In the genomic region with DNA sequence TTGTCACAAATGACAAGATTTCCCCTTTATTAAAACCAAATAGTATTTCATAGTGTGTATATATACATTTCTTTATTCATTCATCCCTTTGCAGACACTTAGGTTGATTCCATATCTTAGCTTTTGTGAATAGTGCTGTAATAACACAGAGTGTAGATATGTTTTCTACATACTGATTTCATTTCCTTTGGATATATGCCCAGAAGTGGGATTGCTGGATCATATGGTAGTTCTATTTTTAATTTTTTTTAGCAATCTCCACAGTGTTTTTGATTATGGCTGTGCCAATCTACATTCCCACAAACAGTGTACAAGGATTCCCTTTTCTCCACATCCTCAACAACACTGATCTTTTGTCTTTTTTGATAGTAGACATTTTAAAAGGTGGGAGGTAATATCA, we compare ENCODE assay signal across 16 cellular contexts.
"Had no signal": no experiment of that assay in that cellular context is flagged by ENCODE, and none has a peak within 500 bp of the region (broad histone marks: within the 10 kb centered on the region; RNA-seq: fewer than 3 reads in every experiment).

No MANE protein-coding gene starts in this region.

- H3K36me3 Mint-ChIP-seq: activated naive CD4-positive, alpha-beta T cell treated with anti-CD3 and anti-CD28 coated beads, Interleukin-2, amount 50 U/mL, for 72 hours had no signal

- H3K9me3 ChIP-seq: breast epithelium, right atrium auricular region, testis, uterus had no signal

- H3K4me3 Mint-ChIP-seq: activated T-cell treated with anti-CD3 and anti-CD28 coated beads, Interleukin-2, amount 50 U/mL, for 24 hours; neural crest cell; stimulated activated naive CD8-positive, alpha-beta T cell treated with anti-CD3 and anti-CD28 coated beads, Interleukin-15, amount 100 ng/mL, for 72 hours had no signal

- H3K27me3 ChIP-seq: breast epithelium, right atrium auricular region, testis, uterus had no signal

- H3K27ac Mint-ChIP-seq: activated naive CD4-positive, alpha-beta T cell treated with anti-CD3 and anti-CD28 coated beads, Interleukin-2, amount 50 U/mL, for 72 hours; activated T-cell treated with anti-CD3 and anti-CD28 coated beads, Interleukin-2, amount 50 U/mL, for 24 hours; stimulated activated naive CD8-positive, alpha-beta T cell treated with anti-CD3 and anti-CD28 coated beads, Interleukin-15, amount 100 ng/mL, for 72 hours had no signal

- H3K27ac ChIP-seq: breast epithelium, parathyroid adenoma, right atrium auricular region, skin epidermis, testis, uterus had no signal

- H3K4me3 ChIP-seq: breast epithelium, right atrium auricular region, skin epidermis, testis, uterus had no signal

- H3K4me1 Mint-ChIP-seq: neural crest cell; stimulated activated naive CD8-positive, alpha-beta T cell treated with anti-CD3 and anti-CD28 coated beads, Interleukin-15, amount 100 ng/mL, for 72 hours had no signal

- DNase-seq: activated CD4-positive, alpha-beta T cell treated with anti-CD3 and anti-CD28 coated beads, Interleukin-2, amount 50 U/mL, for 1 hour; activated effector memory CD4-positive, alpha-beta T cell treated with anti-CD3 and anti-CD28 coated beads, Interleukin-2, amount 50 U/mL, for 16 hours; activated T-cell treated with anti-CD3 and anti-CD28 coated beads, Interleukin-2, amount 50 U/mL, for 24 hours; amygdala; head of caudate nucleus; mesendoderm; stimulated activated CD4-positive, alpha-beta T cell treated with anti-CD3 and anti-CD28 coated beads, Interleukin-4, amount 100 ng/mL, for 4 hours; stimulated activated naive CD8-positive, alpha-beta T cell treated with anti-CD3 and anti-CD28 coated beads, Interleukin-15, amount 100 ng/mL, for 72 hours; testis; uterus had no signal

- H3K4me1 ChIP-seq: breast epithelium, parathyroid adenoma, testis had no signal

- ATAC-seq: activated naive CD4-positive, alpha-beta T cell treated with anti-CD3 and anti-CD28 coated beads, Interleukin-2, amount 50 U/mL, for 72 hours; stimulated activated naive CD8-positive, alpha-beta T cell treated with anti-CD3 and anti-CD28 coated beads, Interleukin-15, amount 100 ng/mL, for 72 hours had no signal

- H3K36me3 ChIP-seq: breast epithelium, right atrium auricular region, uterus had no signal

- H3K9me3 Mint-ChIP-seq: activated naive CD4-positive, alpha-beta T cell treated with anti-CD3 and anti-CD28 coated beads, Interleukin-2, amount 50 U/mL, for 72 hours; activated T-cell treated with anti-CD3 and anti-CD28 coated beads, Interleukin-2, amount 50 U/mL, for 24 hours; stimulated activated naive CD8-positive, alpha-beta T cell treated with anti-CD3 and anti-CD28 coated beads, Interleukin-15, amount 100 ng/mL, for 72 hours had no signal
